11 cellular contexts compared by ENCODE assay signal in genomic region chr3:45551214-45552010, GRCh38. TPM values are rescaled to one million over a fixed set of nuclear protein-coding genes. Genes with fewer than 3 reads are reported as not detected.
DNase-seq lines count a peak whose midpoint lies in the region; ATAC-seq, FAIRE-seq and TF ChIP-seq lines count a peak whose summit lies in the region.
"Had no signal": no experiment of that assay in that cellular context is flagged by ENCODE, and none has a peak within 500 bp of the region (broad histone marks: within the 10 kb centered on the region; RNA-seq: fewer than 3 reads in every experiment).

No MANE protein-coding gene starts in this region.

- TF ChIP-seq CTCF in AG09309 (IDR thresholded peaks at IDR 0.05; ENCODE audit: control insufficient read depth, insufficient read depth, low read depth, low read length, missing control alignments): no peak

- no peak for TF ChIP-seq POLR2A in GM12891 (IDR thresholded peaks at IDR 0.05; ENCODE audit: low read depth, low read length)

- ATAC-seq in esophagus mucosa (peak; percentile 54), GM21526 (IDR thresholded peaks at IDR 0.05; ENCODE audit: low FRiP score, unreplicated experiment) (no peak), HG02610 (IDR thresholded peaks at IDR 0.05; ENCODE audit: unreplicated experiment) (no peak)
- ATAC-seq: GM12878 had no signal

- peak; percentile 78 for DNase-seq in AG09309 (ENCODE audit: low read depth)
- peak; percentile 89 for DNase-seq in NCI-H226
- peak; percentile 97 for DNase-seq in non-pigmented ciliary epithelial cell (ENCODE audit: low read depth)
- DNase-seq in GM12891 (ENCODE audit: insufficient read length, low spot score): no peak
- DNase-seq in stimulated activated naive CD4-positive, alpha-beta T cell (lab: John Stamatoyannopoulos, UW): no peak
- DNase-seq: NCI-H2171 had no signal

- FAIRE-seq in GM12891 (lab: Jason Lieb, UNC): no peak
- FAIRE-seq: colon, GM12878 had no signal

- no peak overlapping the region; the same call in 1 of the 2 replicates for H3K4me3 ChIP-seq in AG09309 (ENCODE audit: control insufficient read depth, low read depth, low read length)
- H3K4me3 ChIP-seq: GM12878 had no signal

TF ChIP-seq in GM12891, 5 proteins besides CTCF, POLR2A, EP300 and RAD21:
- no peak for TF ChIP-seq PAX5 (IDR thresholded peaks at IDR 0.05; ENCODE audit: insufficient read depth, low read length, severe bottlenecking)
- no peak for TF ChIP-seq POLR2AphosphoS5 (IDR thresholded peaks at IDR 0.05; ENCODE audit: low read depth, low read length)
- no peak for TF ChIP-seq POU2F2 (IDR thresholded peaks at IDR 0.05; ENCODE audit: low read depth, low read length)
- no peak for TF ChIP-seq TAF1 (IDR thresholded peaks at IDR 0.05; ENCODE audit: low read depth, low read length)
- TF ChIP-seq SPI1 (IDR thresholded peaks at IDR 0.05; ENCODE audit: low read depth, low read length): no peak
TF ChIP-seq in GM12891: peak in this region for 0.

RNA-seq across cellular contexts. Expression of gene LIMD1, which starts 43.1 kb away (rescaled TPM):
- total RNA-seq in esophagus mucosa: 13.5 TPM
- 13.0 TPM for polyA plus RNA-seq in GM12891 (2012; ENCODE audit: low read depth, missing spikeins)

Comparison
In these comparisons a context has a peak if more than half of its experiments do, and no peak if none do; other contexts are left out.
1. DNase-seq: peak in AG09309 (single experiment), NCI-H226 (single experiment) and non-pigmented ciliary epithelial cell (single experiment); none in GM12891 (single experiment) and stimulated activated naive CD4-positive, alpha-beta T cell (0 of 6).